ENCODE assay signal across 8 cellular contexts in genomic region chr4:153488006-153488718, GRCh38. TPM values are rescaled to one million over a fixed set of nuclear protein-coding genes. Genes with fewer than 3 reads are reported as not detected.
DNase-seq lines count a peak whose midpoint lies in the region; ATAC-seq and TF ChIP-seq lines count a peak whose summit lies in the region.

No MANE protein-coding gene starts in this region.

- no peak for TF ChIP-seq POLR2A in esophagus muscularis mucosa (IDR thresholded peaks at IDR 0.05; ENCODE audit: low read depth)
- no peak for TF ChIP-seq POLR2A in spleen (IDR thresholded peaks at IDR 0.05)

- WGBS in esophagus muscularis mucosa: 28% methylated on average over 13 of the region's 14 CpGs
- 1 to 3% (median 2%) methylated on average over 13 to 14 of the region's 14 CpGs for WGBS in spleen, 5 donors

- H3K9me3 ChIP-seq in BLaER1 treated with 17β-estradiol and CSF1 and Interleukin-3, amounts not matched to agents 10 nM and 100 nM (replicated peaks in 1 of 11): no peaks in the 10 kb centered on the region
- H3K9me3 ChIP-seq in esophagus muscularis mucosa (no peaks in the 10 kb centered on the region), spleen (no peaks in the 10 kb centered on the region)

- H3K4me2 ChIP-seq in BLaER1 treated with 17β-estradiol and CSF1 and Interleukin-3, amounts not matched to agents 10 nM and 100 nM: peak overlapping the region; percentile 93 to 99 (median 96)

- peak overlapping the region; percentile 39 to 72 (median 62) for H3K4me3 ChIP-seq in BLaER1 treated with 17β-estradiol and CSF1 and Interleukin-3, amounts not matched to agents 10 nM and 100 nM
- H3K4me3 ChIP-seq in esophagus muscularis mucosa (peak overlapping the region; percentile 3 to 36 (median 24)), spleen (peak overlapping the region; percentile 7 to 62 (median 30))

- TF ChIP-seq EP300 in esophagus muscularis mucosa (IDR thresholded peaks at IDR 0.05): no peak

- H4K20me1 ChIP-seq in BLaER1 treated with 17β-estradiol and CSF1 and Interleukin-3, amounts not matched to agents 10 nM and 100 nM: peaks cover 0 to 88% (median 51%) of the 10 kb centered on the region in 11 experiments; a peak in 21 of 22 replicates

- peak; percentile 52 for ATAC-seq in GM19463 (IDR thresholded peaks at IDR 0.05; ENCODE audit: unreplicated experiment)
- ATAC-seq in HG03571 (IDR thresholded peaks at IDR 0.05; ENCODE audit: unreplicated experiment): peak; percentile 51

- H3K36me3 ChIP-seq in BLaER1 treated with 17β-estradiol and CSF1 and Interleukin-3, amounts not matched to agents 10 nM and 100 nM: peaks cover 0 to 36% (median 0%) of the 10 kb centered on the region in 11 experiments; a peak in 7 of 22 replicates
- H3K36me3 ChIP-seq in esophagus muscularis mucosa: no peaks in the 10 kb centered on the region
- peaks cover 0 to 14% (median 0%) of the 10 kb centered on the region in 6 donors for H3K36me3 ChIP-seq in spleen

- H3K4me1 ChIP-seq in BLaER1 treated with 17β-estradiol and CSF1 and Interleukin-3, amounts not matched to agents 10 nM and 100 nM: peaks cover 76 to 98% (median 91%) of the 10 kb centered on the region in 10 experiments
- H3K4me1 ChIP-seq in esophagus muscularis mucosa (peaks cover 48 to 71% (median 63%) of the 10 kb centered on the region in 4 donors), spleen (peaks cover 71 to 99% (median 95%) of the 10 kb centered on the region in 6 donors)

- no peak for TF ChIP-seq CTCF in esophagus muscularis mucosa (IDR thresholded peaks at IDR 0.05)
- no peak for TF ChIP-seq CTCF in spleen (IDR thresholded peaks at IDR 0.05 in 8 of 11, conservative IDR thresholded peaks at IDR 0.05 in 3 of 11)

- intact Hi-C loops in esophagus muscularis mucosa (cut with DNase I): no loop called here
- intact Hi-C loops in spleen (cut with DNase I; ENCODE audit: low total_unique reads): loop anchor here (10.0 kb wide), 1 partner anchor 53 kb away; no protein-coding TSS in a partner anchor

- no peaks in the 10 kb centered on the region for H3K27me3 ChIP-seq in BLaER1 treated with 17β-estradiol and CSF1 and Interleukin-3, amounts not matched to agents 10 nM and 100 nM
- no peaks in the 10 kb centered on the region for H3K27me3 ChIP-seq in esophagus muscularis mucosa
- no peaks in the 10 kb centered on the region for H3K27me3 ChIP-seq in spleen (replicated peaks in 1 of 7)

- DNase-seq in activated CD8-positive, alpha-beta memory T cell treated with anti-CD3 and anti-CD28 coated beads for 1 hour (ENCODE audit: extremely low read depth in 1 of 2, low read depth in 1 of 2): peak; percentile 40 to 51
- DNase-seq in esophagus muscularis mucosa (ENCODE audit: extremely low spot score) (peak; percentile 92), spleen (peak; percentile 89), NCI-H1436 treated with DMSO at 0.1 percent for 48 hours (lab: John Stamatoyannopoulos, UW) (no peak), COLO829 (ENCODE audit: low spot score) (no peak)

- peak overlapping the region; percentile 45 to 93 (median 86); a peak in 21 of 22 replicates for H3K27ac ChIP-seq in BLaER1 treated with 17β-estradiol and CSF1 and Interleukin-3, amounts not matched to agents 10 nM and 100 nM
- H3K27ac ChIP-seq in esophagus muscularis mucosa (replicated peaks in 1 of 4) (peak overlapping the region; percentile 68 to 80 (median 74)), spleen (peak overlapping the region; percentile 76 to 91 (median 88))

- peak overlapping the region; percentile 70 to 85 (median 80) for H3K9ac ChIP-seq in BLaER1 treated with 17β-estradiol and CSF1 and Interleukin-3, amounts not matched to agents 10 nM and 100 nM

RNA-seq across cellular contexts. Expression of gene TMEM131L, which starts 22.0 kb away (rescaled TPM):
- 10 to 100 TPM; 10.3 to 16.3 (median 12.1) TPM for total RNA-seq in esophagus muscularis mucosa
- 100 to 1,000 TPM in 1 of 7 donors, 10 to 100 TPM in 6; 73.5 to 105 (median 83.1) TPM for total RNA-seq in spleen
- 10 to 100 TPM; 20.9 to 23.1 (median 21.5) TPM for polyA plus RNA-seq in spleen

Comparison
In these comparisons a context has a peak if more than half of its experiments do, and no peak if none do; other contexts are left out.
1. DNase-seq: peak in activated CD8-positive, alpha-beta memory T cell treated with anti-CD3 and anti-CD28 coated beads for 1 hour (2 of 2), esophagus muscularis mucosa (single experiment) and spleen (single experiment); none in NCI-H1436 treated with DMSO at 0.1 percent for 48 hours (single experiment) and COLO829 (single experiment).
2. RNA of gene TMEM131L, which starts 22.0 kb away (total RNA-seq): 73.5 to 105 TPM in spleen; 10.3 to 16.3 TPM in esophagus muscularis mucosa; every median in the first group is over 4 times any median in the second.
3. Peak in every context shown above with its lines, with median percentiles within 50 percentile points of each other: H3K27ac ChIP-seq and H3K4me3 ChIP-seq.